Comparison of ENCODE assay signal across 1 cellular context in genomic region chr6:154039231-154039842, GRCh38.
TF ChIP-seq lines count a peak whose summit lies in the region.

Gene OPRM1 (plus strand): TSS chr6:154039240. CDS start chr6:154039545, 305 bp downstream.

TF ChIP-seq in HepG2, 621 proteins besides CTCF, POLR2A, EP300 and RAD21 (continued from another document):
- TF ChIP-seq NFKBIZ (CRISPR knock-in tag; IDR thresholded peaks at IDR 0.05) (0 out of 2 replicates have a peak, but pooled peaks have one; percentile 51), ZNF782 (CRISPR knock-in tag; IDR thresholded peaks at IDR 0.05; ENCODE audit: borderline replicate concordance) (peak; percentile 60; the same call in 1 of the 2 replicates), SAFB2 (CRISPR knock-in tag; IDR thresholded peaks at IDR 0.05; ENCODE audit: borderline replicate concordance, low read depth) (0 out of 2 replicates have a peak, but pooled peaks have one; percentile 31), ZBED4 (CRISPR knock-in tag; IDR thresholded peaks at IDR 0.05; ENCODE audit: borderline replicate concordance) (peak; percentile 63; the same call in 1 of the 2 replicates), ZBTB20 (CRISPR knock-in tag; IDR thresholded peaks at IDR 0.05; ENCODE audit: borderline replicate concordance, low read depth) (peak; percentile 78; the same call in 1 of the 2 replicates), RORA (CRISPR knock-in tag; IDR thresholded peaks at IDR 0.05) (no peak), MXD1 (CRISPR knock-in tag; IDR thresholded peaks at IDR 0.05) (peak; percentile 82; the same call in 1 of the 2 replicates)
